In the genomic region with DNA sequence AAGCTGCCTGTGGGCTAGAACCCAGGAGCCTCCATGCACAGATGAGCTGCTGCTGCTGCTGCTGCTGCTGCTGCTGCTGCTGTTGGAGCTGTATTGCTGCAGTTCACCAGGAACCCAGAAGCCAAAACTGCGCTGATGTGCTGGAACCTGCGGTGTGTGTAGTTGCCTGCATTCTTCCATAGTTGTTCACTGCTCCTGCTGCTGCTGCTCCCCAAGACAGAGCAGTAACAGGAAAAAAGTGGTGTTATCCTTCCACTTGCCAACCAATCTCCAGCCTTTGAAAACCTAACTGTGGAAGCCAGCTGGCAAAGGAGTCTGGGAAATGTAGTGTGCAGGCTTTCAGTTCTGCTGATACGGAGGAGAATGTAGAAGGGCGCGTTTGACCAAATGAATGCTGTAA, we compare ENCODE assay signal across 1 cellular context.
TF ChIP-seq lines count a peak whose summit lies in the region.

No MANE protein-coding gene starts in this region.

TF ChIP-seq in HEK293, 187 proteins besides CTCF, POLR2A, EP300 and RAD21 (continued from another document):
- TF ChIP-seq ZNF560 (tag by site-specific recombination; IDR thresholded peaks at IDR 0.05; ENCODE audit: borderline replicate concordance) = no peak
- no peak for TF ChIP-seq BCL11A (tag by site-specific recombination; IDR thresholded peaks at IDR 0.05; ENCODE audit: low read depth)
- no peak for TF ChIP-seq ZNF677 (tag by site-specific recombination; IDR thresholded peaks at IDR 0.05)
- TF ChIP-seq ZFP37 (tag by site-specific recombination; IDR thresholded peaks at IDR 0.05) = no peak
- TF ChIP-seq, protein P1, sequence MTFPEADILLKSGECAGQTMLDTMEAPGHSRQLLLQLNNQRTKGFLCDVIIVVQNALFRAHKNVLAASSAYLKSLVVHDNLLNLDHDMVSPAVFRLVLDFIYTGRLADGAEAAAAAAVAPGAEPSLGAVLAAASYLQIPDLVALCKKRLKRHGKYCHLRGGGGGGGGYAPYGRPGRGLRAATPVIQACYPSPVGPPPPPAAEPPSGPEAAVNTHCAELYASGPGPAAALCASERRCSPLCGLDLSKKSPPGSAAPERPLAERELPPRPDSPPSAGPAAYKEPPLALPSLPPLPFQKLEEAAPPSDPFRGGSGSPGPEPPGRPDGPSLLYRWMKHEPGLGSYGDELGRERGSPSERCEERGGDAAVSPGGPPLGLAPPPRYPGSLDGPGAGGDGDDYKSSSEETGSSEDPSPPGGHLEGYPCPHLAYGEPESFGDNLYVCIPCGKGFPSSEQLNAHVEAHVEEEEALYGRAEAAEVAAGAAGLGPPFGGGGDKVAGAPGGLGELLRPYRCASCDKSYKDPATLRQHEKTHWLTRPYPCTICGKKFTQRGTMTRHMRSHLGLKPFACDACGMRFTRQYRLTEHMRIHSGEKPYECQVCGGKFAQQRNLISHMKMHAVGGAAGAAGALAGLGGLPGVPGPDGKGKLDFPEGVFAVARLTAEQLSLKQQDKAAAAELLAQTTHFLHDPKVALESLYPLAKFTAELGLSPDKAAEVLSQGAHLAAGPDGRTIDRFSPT (tag by site-specific recombination; IDR thresholded peaks at IDR 0.05) = no peak
- peak; percentile 63; the same call in 1 of the 2 replicates for TF ChIP-seq ZBTB20 (tag by site-specific recombination; IDR thresholded peaks at IDR 0.05)
- no peak for TF ChIP-seq ZNF394 (tag by site-specific recombination; IDR thresholded peaks at IDR 0.05; ENCODE audit: borderline replicate concordance)
- TF ChIP-seq ZBTB17 (tag by site-specific recombination; IDR thresholded peaks at IDR 0.05) = peak; percentile 79
- TF ChIP-seq ZNF658 (tag by site-specific recombination; IDR thresholded peaks at IDR 0.05) = no peak
- TF ChIP-seq, protein P2, sequence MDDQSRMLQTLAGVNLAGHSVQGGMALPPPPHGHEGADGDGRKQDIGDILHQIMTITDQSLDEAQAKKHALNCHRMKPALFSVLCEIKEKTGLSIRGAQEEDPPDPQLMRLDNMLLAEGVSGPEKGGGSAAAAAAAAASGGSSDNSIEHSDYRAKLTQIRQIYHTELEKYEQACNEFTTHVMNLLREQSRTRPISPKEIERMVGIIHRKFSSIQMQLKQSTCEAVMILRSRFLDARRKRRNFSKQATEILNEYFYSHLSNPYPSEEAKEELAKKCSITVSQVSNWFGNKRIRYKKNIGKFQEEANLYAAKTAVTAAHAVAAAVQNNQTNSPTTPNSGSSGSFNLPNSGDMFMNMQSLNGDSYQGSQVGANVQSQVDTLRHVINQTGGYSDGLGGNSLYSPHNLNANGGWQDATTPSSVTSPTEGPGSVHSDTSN (CRISPR knock-in tag; IDR thresholded peaks at IDR 0.05) = no peak
- no peak for TF ChIP-seq ZNF354C (tag by site-specific recombination; IDR thresholded peaks at IDR 0.05; ENCODE audit: borderline replicate concordance, low read depth)
- no peak for TF ChIP-seq ZNF324 (tag by site-specific recombination; IDR thresholded peaks at IDR 0.05)
- TF ChIP-seq ZNF10 (tag by site-specific recombination; IDR thresholded peaks at IDR 0.05) = 0 out of 2 replicates have a peak, but pooled peaks have one; percentile 18
- TF ChIP-seq ZNF660 (tag by site-specific recombination; IDR thresholded peaks at IDR 0.05) = no peak
- TF ChIP-seq, protein P3, sequence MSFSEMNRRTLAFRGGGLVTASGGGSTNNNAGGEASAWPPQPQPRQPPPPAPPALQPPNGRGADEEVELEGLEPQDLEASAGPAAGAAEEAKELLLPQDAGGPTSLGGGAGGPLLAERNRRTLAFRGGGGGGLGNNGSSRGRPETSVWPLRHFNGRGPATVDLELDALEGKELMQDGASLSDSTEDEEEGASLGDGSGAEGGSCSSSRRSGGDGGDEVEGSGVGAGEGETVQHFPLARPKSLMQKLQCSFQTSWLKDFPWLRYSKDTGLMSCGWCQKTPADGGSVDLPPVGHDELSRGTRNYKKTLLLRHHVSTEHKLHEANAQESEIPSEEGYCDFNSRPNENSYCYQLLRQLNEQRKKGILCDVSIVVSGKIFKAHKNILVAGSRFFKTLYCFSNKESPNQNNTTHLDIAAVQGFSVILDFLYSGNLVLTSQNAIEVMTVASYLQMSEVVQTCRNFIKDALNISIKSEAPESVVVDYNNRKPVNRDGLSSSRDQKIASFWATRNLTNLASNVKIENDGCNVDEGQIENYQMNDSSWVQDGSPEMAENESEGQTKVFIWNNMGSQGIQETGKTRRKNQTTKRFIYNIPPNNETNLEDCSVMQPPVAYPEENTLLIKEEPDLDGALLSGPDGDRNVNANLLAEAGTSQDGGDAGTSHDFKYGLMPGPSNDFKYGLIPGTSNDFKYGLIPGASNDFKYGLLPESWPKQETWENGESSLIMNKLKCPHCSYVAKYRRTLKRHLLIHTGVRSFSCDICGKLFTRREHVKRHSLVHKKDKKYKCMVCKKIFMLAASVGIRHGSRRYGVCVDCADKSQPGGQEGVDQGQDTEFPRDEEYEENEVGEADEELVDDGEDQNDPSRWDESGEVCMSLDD (tag by site-specific recombination; IDR thresholded peaks at IDR 0.05) = no peak
- TF ChIP-seq ZFHX2 (tag by site-specific recombination; conservative IDR thresholded peaks at IDR 0.05) = no peak
- TF ChIP-seq ZNF112 (tag by site-specific recombination; IDR thresholded peaks at IDR 0.05) = no peak
